In genomic region chr6:160420969-160421556, GRCh38 we compare ENCODE assay signal across 1 cellular context.
TF ChIP-seq lines count a peak whose summit lies in the region.

No MANE protein-coding gene starts in this region.

TF ChIP-seq in H1, 55 proteins besides CTCF, POLR2A, EP300 and RAD21:
- no peak for TF ChIP-seq JUND (IDR thresholded peaks at IDR 0.05; ENCODE audit: low read length)
- TF ChIP-seq SAP30 (IDR thresholded peaks at IDR 0.05; ENCODE audit: insufficient read depth, insufficient replicate concordance, low read length), result no peak
- no peak for TF ChIP-seq PHF8 (conservative IDR thresholded peaks at IDR 0.05; ENCODE audit: low read depth, low read length)
- no peak for TF ChIP-seq CHD7 (IDR thresholded peaks at IDR 0.05; ENCODE audit: insufficient replicate concordance, low read length)
- TF ChIP-seq KDM1A (IDR thresholded peaks at IDR 0.05; ENCODE audit: borderline replicate concordance, low read length), result no peak
- TF ChIP-seq MAX (IDR thresholded peaks at IDR 0.05), result no peak
- TF ChIP-seq YY1 (IDR thresholded peaks at IDR 0.05; ENCODE audit: low read depth, low read length), result no peak
